In genomic region chr14:73633517-73634332, GRCh38 we compare ENCODE assay signal across 8 cellular contexts. TPM values are rescaled to one million over a fixed set of nuclear protein-coding genes. Genes with fewer than 3 reads are reported as not detected.
DNase-seq lines count a peak whose midpoint lies in the region; FAIRE-seq and TF ChIP-seq lines count a peak whose summit lies in the region.

No MANE protein-coding gene starts in this region.

- no peak overlapping the region for H2BK120ac ChIP-seq in neuronal stem cell (ENCODE audit: low read depth, low read length)

- WGBS in neuronal stem cell (ENCODE audit: extremely low coverage in 2 of 2, insufficient read length in 2 of 2, insufficient replicate concordance in 1 of 2), 2 donors = no CpG with 5 or more reads among the region's 54 CpGs
- 0 to 2% methylated on average over 9 to 50 of the region's 54 CpGs for WGBS in testis, 2 donors

- no peaks in the 10 kb centered on the region for H3K36me3 Mint-ChIP-seq in activated naive CD4-positive, alpha-beta T cell treated with anti-CD3 and anti-CD28 coated beads, Interleukin-2, amount 50 U/mL, for 24 hours

- H3K36me3 ChIP-seq in neuronal stem cell (replicated peaks in 1 of 2; ENCODE audit: control insufficient read depth in 2 of 2, insufficient read depth in 2 of 2, low read length in 2 of 2) (no peaks in the 10 kb centered on the region), testis (ENCODE audit: low read depth, missing control alignments) (no peaks in the 10 kb centered on the region)

- peak; percentile 95 for FAIRE-seq in GM12892 (lab: Jason Lieb, UNC)

- peak overlapping the region; percentile 98 for H3K4me2 ChIP-seq in neuronal stem cell (ENCODE audit: insufficient read depth, low read length, poor library complexity, severe bottlenecking)

- H2BK12ac ChIP-seq in neuronal stem cell (ENCODE audit: low read length) = no peak overlapping the region

- no peak overlapping the region for H3K4ac ChIP-seq in neuronal stem cell (ENCODE audit: low read length)

- H2BK5ac ChIP-seq in neuronal stem cell (ENCODE audit: low read length) = no peak overlapping the region

- peak overlapping the region; percentile 42 for H2AK5ac ChIP-seq in neuronal stem cell (ENCODE audit: low read depth, low read length)

- H3K18ac ChIP-seq in neuronal stem cell (ENCODE audit: low read length) = peak overlapping the region; percentile 97

- peak overlapping the region; percentile 51 for H3K27ac Mint-ChIP-seq in activated naive CD4-positive, alpha-beta T cell treated with anti-CD3 and anti-CD28 coated beads, Interleukin-2, amount 50 U/mL, for 24 hours

- H3K79me1 ChIP-seq in neuronal stem cell (ENCODE audit: low read depth, low read length) = no peaks in the 10 kb centered on the region

- peak overlapping the region; percentile 75 for H3K23ac ChIP-seq in neuronal stem cell (ENCODE audit: low read depth, low read length, poor library complexity)

- peak; percentile 82 to 94 (median 92) for TF ChIP-seq CTCF in testis (IDR thresholded peaks at IDR 0.05)

- H3K4me1 Mint-ChIP-seq in activated naive CD4-positive, alpha-beta T cell treated with anti-CD3 and anti-CD28 coated beads, Interleukin-2, amount 50 U/mL, for 24 hours = peaks cover 5% of the 10 kb centered on the region

- no peak overlapping the region for H4K91ac ChIP-seq in neuronal stem cell (ENCODE audit: low read depth, low read length, poor library complexity)

- peak overlapping the region; percentile 79 for H3K4me3 Mint-ChIP-seq in activated naive CD4-positive, alpha-beta T cell treated with anti-CD3 and anti-CD28 coated beads, Interleukin-2, amount 50 U/mL, for 24 hours

- H4K8ac ChIP-seq in neuronal stem cell (ENCODE audit: low read depth, low read length) = no peak overlapping the region

- H3K9me3 Mint-ChIP-seq in activated naive CD4-positive, alpha-beta T cell treated with anti-CD3 and anti-CD28 coated beads, Interleukin-2, amount 50 U/mL, for 24 hours = no peaks in the 10 kb centered on the region

- peak overlapping the region; percentile 85 for H3K9ac ChIP-seq in neuronal stem cell (ENCODE audit: low read depth, low read length, poor library complexity)

- H3K4me3 ChIP-seq in neuronal stem cell (ENCODE audit: low read length in 2 of 2) = peak overlapping the region; percentile 52 to 80
- peak overlapping the region; percentile 60 to 62 for H3K4me3 ChIP-seq in testis

- peak overlapping the region; percentile 100 for H2AFZ ChIP-seq in neuronal stem cell (ENCODE audit: low read length)

- H3K4me1 ChIP-seq in neuronal stem cell (ENCODE audit: control insufficient read depth in 2 of 2, insufficient read depth in 1 of 2, low read depth in 1 of 2, low read length in 2 of 2) (peaks cover 6 to 11% of the 10 kb centered on the region in 2 donors), testis (peaks cover 21% of the 10 kb centered on the region)

- intact Hi-C loops in testis (cut with DNase I; ENCODE audit: low total_unique reads) = loop anchor here (5.0 kb wide), 1 partner anchor 126 kb away; no protein-coding TSS in a partner anchor

- no peaks in the 10 kb centered on the region for H3K9me3 ChIP-seq in neuronal stem cell (replicated peaks in 1 of 2; ENCODE audit: control insufficient read depth in 2 of 2, insufficient read depth in 1 of 2, low read depth in 1 of 2, low read length in 2 of 2)
- no peaks in the 10 kb centered on the region for H3K9me3 ChIP-seq in testis

- peak overlapping the region; percentile 31 for H3K14ac ChIP-seq in neuronal stem cell (ENCODE audit: low read length)

- peak overlapping the region; percentile 63 for H2BK15ac ChIP-seq in neuronal stem cell (ENCODE audit: low read length)

- no peak overlapping the region for H3K27ac ChIP-seq in neuronal stem cell (replicated peaks; ENCODE audit: low read length)
- peak overlapping the region; percentile 81 to 86 for H3K27ac ChIP-seq in testis

- H3K27me3 ChIP-seq in neuronal stem cell (ENCODE audit: control insufficient read depth in 3 of 3, insufficient read depth in 3 of 3, low read depth in 1 of 3, low read length in 3 of 3) = peaks cover 0 to 16% (median 13%) of the 10 kb centered on the region in 3 experiments
- no peaks in the 10 kb centered on the region for H3K27me3 ChIP-seq in testis

- DNase-seq in GM12892 (ENCODE audit: insufficient read length) (peak; percentile 49), Kasumi-1 (lab: John Stamatoyannopoulos, UW) (peak; percentile 46 to 73), SK-N-DZ (ENCODE audit: low spot score) (peak; percentile 62), germinal center (ENCODE audit: low spot score) (peak; percentile 50), neuronal stem cell (ENCODE audit: low spot score) (peak; percentile 67), testis (peak; percentile 80), NCI-H1048 (lab: John Stamatoyannopoulos, UW) (no peak)

- H3K27me3 Mint-ChIP-seq in activated naive CD4-positive, alpha-beta T cell treated with anti-CD3 and anti-CD28 coated beads, Interleukin-2, amount 50 U/mL, for 24 hours = peaks cover 3% of the 10 kb centered on the region

- TF ChIP-seq POLR2A in GM12892 (IDR thresholded peaks at IDR 0.05; ENCODE audit: low read depth, low read length) = no peak
- no peak for TF ChIP-seq POLR2A in testis (IDR thresholded peaks at IDR 0.05)

RNA-seq across cellular contexts. Expression of gene DNAL1, which starts 11.1 kb away (rescaled TPM):
- polyA plus RNA-seq in GM12892 (2012; ENCODE audit: missing spikeins) = 5.1 TPM
- polyA plus RNA-seq in SK-N-DZ (2014; cell fraction: cytosol; rRNA removed) = 15.2 and 17.7 TPM in 2 replicates
- polyA plus RNA-seq in SK-N-DZ (2014; cell fraction: nucleus; rRNA removed) = 2.2 and 6.1 TPM in 2 replicates
- polyA plus RNA-seq in neuronal stem cell (2013, experiment 1 of 2) = 15.2 TPM
- polyA plus RNA-seq in neuronal stem cell (2013, experiment 2 of 2) = 13.6 TPM
- total RNA-seq in testis = 10 to 100 TPM; 14.6 to 19.0 TPM
- 136 TPM for polyA plus RNA-seq in testis (ENCODE audit: insufficient read depth, low read depth, low replicate concordance)

RNA-seq across cellular contexts. Expression of gene ACOT6, which starts 21.4 kb away (rescaled TPM):
- polyA plus RNA-seq in GM12892 (2012; ENCODE audit: missing spikeins) = not detected
- not detected in 2 replicates for polyA plus RNA-seq in SK-N-DZ (2014; cell fraction: cytosol; rRNA removed)
- not detected in 2 replicates for polyA plus RNA-seq in SK-N-DZ (2014; cell fraction: nucleus; rRNA removed)
- not detected for polyA plus RNA-seq in neuronal stem cell (2013, experiment 1 of 2)
- polyA plus RNA-seq in neuronal stem cell (2013, experiment 2 of 2) = not detected
- total RNA-seq in testis = 1 to 10 TPM in 1 of 2 donors, under 1 TPM in 1; 0.94 to 1.2 TPM
- polyA plus RNA-seq in testis (ENCODE audit: insufficient read depth, low read depth, low replicate concordance) = 0.57 TPM

RNA-seq across cellular contexts. Expression of gene ACOT4, which starts 42.1 kb away (rescaled TPM):
- 2.8 TPM for polyA plus RNA-seq in GM12892 (2012; ENCODE audit: missing spikeins)
- 0.31 and 0.43 TPM in 2 replicates for polyA plus RNA-seq in SK-N-DZ (2014; cell fraction: cytosol; rRNA removed)
- polyA plus RNA-seq in SK-N-DZ (2014; cell fraction: nucleus; rRNA removed) = 0.18 and 0.60 TPM in 2 replicates
- 0.20 TPM for polyA plus RNA-seq in neuronal stem cell (2013, experiment 1 of 2)
- 0.10 TPM for polyA plus RNA-seq in neuronal stem cell (2013, experiment 2 of 2)
- 1 to 10 TPM; 6.1 to 8.3 TPM for total RNA-seq in testis
- 3.6 TPM for polyA plus RNA-seq in testis (ENCODE audit: insufficient read depth, low read depth, low replicate concordance)
